In the genomic region with DNA sequence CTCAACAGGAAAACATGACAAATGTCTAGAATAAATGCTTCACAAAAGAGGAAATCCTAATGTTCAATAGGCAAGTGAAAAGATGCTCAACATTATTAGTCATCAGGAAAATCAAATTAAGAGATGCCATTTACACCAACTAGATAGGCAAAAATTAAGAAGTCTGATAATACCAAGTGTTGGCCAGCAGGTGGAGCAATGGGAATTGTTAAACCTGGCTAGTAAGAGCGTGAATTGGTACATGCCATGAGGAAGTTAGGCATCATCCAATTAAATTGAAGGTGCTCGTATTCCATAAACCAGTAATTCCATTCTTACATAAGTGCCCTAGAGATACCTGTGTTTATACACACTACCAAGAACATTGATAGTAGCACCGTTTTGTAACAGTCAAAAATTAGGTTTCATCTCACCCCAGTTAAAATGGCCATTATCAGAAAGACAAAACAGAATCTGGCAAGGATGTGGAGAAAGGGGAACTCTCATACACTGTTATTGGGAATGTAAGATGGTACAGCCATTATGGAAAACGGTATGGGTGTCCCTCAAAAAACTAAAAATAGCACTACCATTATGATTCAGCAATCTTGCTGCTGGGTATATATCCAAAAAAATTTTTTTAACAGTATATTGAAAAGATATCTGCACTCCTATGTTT, we compare ENCODE assay signal across 9 cellular contexts. TPM values are rescaled to one million over a fixed set of nuclear protein-coding genes. Genes with fewer than 3 reads are reported as not detected.
DNase-seq lines count a peak whose midpoint lies in the region; ATAC-seq and TF ChIP-seq lines count a peak whose summit lies in the region.
"Had no signal": no experiment of that assay in that cellular context is flagged by ENCODE, and none has a peak within 500 bp of the region (broad histone marks: within the 10 kb centered on the region; RNA-seq: fewer than 3 reads in every experiment).

No MANE protein-coding gene starts in this region.

- H3K4me3 ChIP-seq in BJ (ENCODE audit: low read depth, low read length): no peak overlapping the region

- H3K27ac Mint-ChIP-seq in activated CD4-positive, alpha-beta memory T cell treated with anti-CD3 and anti-CD28 coated beads for 36 hours: no peak overlapping the region
- H3K27ac Mint-ChIP-seq in neural crest cell (ENCODE audit: unreplicated experiment): no peak overlapping the region
- H3K27ac Mint-ChIP-seq: IgD-negative memory B cell had no signal

- H3K4me3 Mint-ChIP-seq in activated CD4-positive, alpha-beta memory T cell treated with anti-CD3 and anti-CD28 coated beads for 36 hours: no peak overlapping the region
- no peak overlapping the region for H3K4me3 Mint-ChIP-seq in neural crest cell
- H3K4me3 Mint-ChIP-seq: IgD-negative memory B cell had no signal

- CTCF ChIA-PET in BJ (lab: Yijun Ruan, JAX): interaction anchor here (0.6 to 3.0 kb wide), 5 partner anchors 9 to 173 kb away, joined by 3 to 13 read pairs (median 4); a partner anchor contains a TSS
- CTCF ChIA-PET in activated CD4-positive, alpha-beta memory T cell treated with anti-CD3 and anti-CD28 coated beads for 36 hours (lab: Charles Lee): interaction anchor here (0.7 to 4.2 kb wide), 3 partner anchors 15 to 38 kb away, joined by 5 to 48 read pairs (median 25); a partner anchor contains a TSS

- H3K27me3 Mint-ChIP-seq in activated CD4-positive, alpha-beta memory T cell treated with anti-CD3 and anti-CD28 coated beads for 36 hours: no peaks in the 10 kb centered on the region
- peaks cover 8% of the 10 kb centered on the region for H3K27me3 Mint-ChIP-seq in neural crest cell (ENCODE audit: low read depth)

- no peaks in the 10 kb centered on the region for H3K36me3 ChIP-seq in BJ (ENCODE audit: control insufficient read depth, insufficient read depth, low read length)

- H3K4me1 Mint-ChIP-seq in activated CD4-positive, alpha-beta memory T cell treated with anti-CD3 and anti-CD28 coated beads for 36 hours (ENCODE audit: low read depth): peaks cover 2% of the 10 kb centered on the region
- peaks cover 3% of the 10 kb centered on the region for H3K4me1 Mint-ChIP-seq in neural crest cell

- H3K27me3 ChIP-seq in BJ (ENCODE audit: control insufficient read depth, insufficient read depth, low read length): no peaks in the 10 kb centered on the region

- POLR2A ChIA-PET in BJ (lab: Charles Lee): no interaction called here
- POLR2A ChIA-PET in activated CD4-positive, alpha-beta memory T cell treated with anti-CD3 and anti-CD28 coated beads for 36 hours (lab: Charles Lee): no interaction called here

- ATAC-seq in GM18868 (IDR thresholded peaks at IDR 0.05; ENCODE audit: unreplicated experiment) (peak; percentile 79), HG03439 (IDR thresholded peaks at IDR 0.05; ENCODE audit: unreplicated experiment) (peak; percentile 74), esophagus mucosa (peak; percentile 72), GM19455 (IDR thresholded peaks at IDR 0.05; ENCODE audit: unreplicated experiment) (no peak)

- intact Hi-C loops in activated CD4-positive, alpha-beta memory T cell treated with anti-CD3 and anti-CD28 coated beads for 36 hours (cut with micrococcal nuclease): loop anchor here (1.0 kb wide), 3 partner anchors 13 to 172 kb away; no protein-coding TSS in a partner anchor

- TF ChIP-seq CTCF in BJ (IDR thresholded peaks at IDR 0.05; ENCODE audit: insufficient read depth, low read depth, low read length) (peak; percentile 49), neural crest cell (conservative IDR thresholded peaks at IDR 0.05) (peak; percentile 75)

- H3K9me3 Mint-ChIP-seq in activated CD4-positive, alpha-beta memory T cell treated with anti-CD3 and anti-CD28 coated beads for 36 hours: no peaks in the 10 kb centered on the region
- no peaks in the 10 kb centered on the region for H3K9me3 Mint-ChIP-seq in neural crest cell
- H3K9me3 Mint-ChIP-seq: IgD-negative memory B cell had no signal

- DNase-seq in BJ (ENCODE audit: low read depth) (no peak), NCI-H524 (lab: John Stamatoyannopoulos, UW) (peak; percentile 66 to 83), neural crest cell (ENCODE audit: low read depth, low spot score) (peak; percentile 43)
- DNase-seq in activated CD4-positive, alpha-beta memory T cell treated with anti-CD3 and anti-CD28 coated beads for 36 hours: peak; percentile 48

- no peaks in the 10 kb centered on the region for H3K36me3 Mint-ChIP-seq in activated CD4-positive, alpha-beta memory T cell treated with anti-CD3 and anti-CD28 coated beads for 36 hours
- H3K36me3 Mint-ChIP-seq in neural crest cell (ENCODE audit: low read depth): no peaks in the 10 kb centered on the region
- H3K36me3 Mint-ChIP-seq: IgD-negative memory B cell had no signal

RNA-seq across cellular contexts. Expression of a gene that starts 14.0 kb away (rescaled TPM):
- 1.5 and 3.2 TPM in 2 replicates for polyA plus RNA-seq in BJ (2011; rRNA removed)
- polyA minus RNA-seq in BJ (2011; rRNA and poly(A)+ RNA removed): 0.47 and 1.5 TPM in 2 replicates
- under 1 TPM; 0.36 to 0.77 TPM for total RNA-seq in activated CD4-positive, alpha-beta memory T cell treated with anti-CD3 and anti-CD28 coated beads for 36 hours
- not detected for total RNA-seq in esophagus mucosa
- 8.7 and 9.3 TPM in 2 replicates for total RNA-seq in neural crest cell

RNA-seq across cellular contexts. Expression of a gene that starts 22.2 kb away (rescaled TPM):
- 1.2 and 2.4 TPM in 2 replicates for polyA plus RNA-seq in BJ (2011; rRNA removed)
- 0.71 and 0.98 TPM in 2 replicates for polyA minus RNA-seq in BJ (2011; rRNA and poly(A)+ RNA removed)
- total RNA-seq in activated CD4-positive, alpha-beta memory T cell treated with anti-CD3 and anti-CD28 coated beads for 36 hours: 1 to 10 TPM; 1.6 to 2.7 TPM
- total RNA-seq in esophagus mucosa (0.12 TPM), neural crest cell (18.7 and 23.2 TPM in 2 replicates)

RNA-seq across cellular contexts. Expression of a gene that starts 58.5 kb away (rescaled TPM):
- polyA plus RNA-seq in BJ (2011; rRNA removed): not detected in 2 replicates
- polyA minus RNA-seq in BJ (2011; rRNA and poly(A)+ RNA removed): not detected in 2 replicates
- not detected for total RNA-seq in activated CD4-positive, alpha-beta memory T cell treated with anti-CD3 and anti-CD28 coated beads for 36 hours
- total RNA-seq in esophagus mucosa (not detected), neural crest cell (0.20 and 0.51 TPM in 2 replicates)
- polyA plus RNA-seq: IgD-negative memory B cell had no signal

RNA-seq across cellular contexts. Expression of a gene that starts 58.5 kb away (rescaled TPM):
- polyA plus RNA-seq in BJ (2011; rRNA removed): 4.5 and 5.0 TPM in 2 replicates
- polyA minus RNA-seq in BJ (2011; rRNA and poly(A)+ RNA removed): 0.95 and 4.0 TPM in 2 replicates
- total RNA-seq in activated CD4-positive, alpha-beta memory T cell treated with anti-CD3 and anti-CD28 coated beads for 36 hours: 1 to 10 TPM; 3.6 to 4.2 TPM
- 2.1 TPM for total RNA-seq in esophagus mucosa
- 6.2 and 6.8 TPM in 2 replicates for total RNA-seq in neural crest cell
